In genomic region chr15:20191508-20192125, GRCh38 we compare ENCODE assay signal across 8 cellular contexts.
A peak's percentile ranks its signal among the peaks of the same experiment; 100 is the strongest.
DNase-seq lines count a peak whose midpoint lies in the region; ATAC-seq, FAIRE-seq and TF ChIP-seq lines count a peak whose summit lies in the region.
"Not testable (repeated sequence)": the region's sequence is repeated elsewhere in the genome, so short reads cannot be mapped to it uniquely, and the experiment has no call there.

No MANE protein-coding gene starts in this region.

- intact Hi-C loops in GM12878 (cut with micrococcal nuclease; ENCODE audit: unreplicated experiment); esophagus muscularis mucosa (cut with DNase I); mucosa of descending colon (cut with DNase I, micrococcal nuclease): not testable (repeated sequence)

- not testable (repeated sequence) for H3K4me2 ChIP-seq in GM12878 (ENCODE audit: control insufficient read depth, insufficient read depth)

- RAD21 ChIA-PET in GM12878 (lab: Charles Lee; ENCODE audit: unreplicated experiment), result not testable (repeated sequence)

- H3K27me3 ChIP-seq in GM12878 (replicated peaks in 1 of 2; ENCODE audit: control insufficient read depth in 2 of 2, insufficient read depth in 2 of 2, low read length in 1 of 2); esophagus muscularis mucosa: not testable (repeated sequence)

- H3K9me3 ChIP-seq in GM12878 (replicated peaks; ENCODE audit: control insufficient read depth, insufficient read depth, low read length); esophagus muscularis mucosa: not testable (repeated sequence)
- peaks cover 37% of the 10 kb centered on the region for H3K9me3 ChIP-seq in mucosa of descending colon

- not testable (repeated sequence) for FAIRE-seq in GM12878 (lab: Jason Lieb, UNC)

- not testable (repeated sequence) for H2AFZ ChIP-seq in GM12878 (ENCODE audit: control insufficient read depth, low read depth, low read length)

- TF ChIP-seq RAD21 in GM12878 (IDR thresholded peaks at IDR 0.05; ENCODE audit: insufficient read depth, low read depth, low read length), result not testable (repeated sequence)

- not testable (repeated sequence) for H3K4me1 ChIP-seq in GM12878 (ENCODE audit: control insufficient read depth, insufficient read depth, low read length); esophagus muscularis mucosa; mucosa of descending colon (ENCODE audit: low read depth)

- ATAC-seq in GM18498 (IDR thresholded peaks at IDR 0.05; ENCODE audit: unreplicated experiment) (peak; percentile 61), GM18861 (IDR thresholded peaks at IDR 0.05; ENCODE audit: unreplicated experiment) (peak; percentile 40), GM19351 (IDR thresholded peaks at IDR 0.05; ENCODE audit: unreplicated experiment) (peak; percentile 45), HG02678 (IDR thresholded peaks at IDR 0.05; ENCODE audit: unreplicated experiment) (peak; percentile 45), HG03354 (IDR thresholded peaks at IDR 0.05; ENCODE audit: poor library complexity, severe bottlenecking, unreplicated experiment) (peak; percentile 53), GM12878 (peak; percentile 63), mucosa of descending colon (peak; percentile 6)

- DNase-seq in GM12878 (ENCODE audit: low read depth, low spot score); mucosa of descending colon: not testable (repeated sequence)
- peak; percentile 14 for DNase-seq in esophagus muscularis mucosa (ENCODE audit: extremely low spot score)

- CTCF ChIA-PET in GM12878 (lab: Yijun Ruan, JAX), result not testable (repeated sequence)

- not testable (repeated sequence) for H3K27ac ChIP-seq in GM12878 (ENCODE audit: control insufficient read depth, insufficient read depth); esophagus muscularis mucosa (replicated peaks in 1 of 4)

- not testable (repeated sequence) for BruUV-seq in GM12878 (replicated peaks; lab: Mats Ljungman, UMichigan)

- H4K20me1 ChIP-seq in GM12878 (ENCODE audit: control insufficient read depth, insufficient read depth), result not testable (repeated sequence)

- not testable (repeated sequence) for TF ChIP-seq POLR2A in GM12878 (IDR thresholded peaks at IDR 0.05; ENCODE audit: low read depth, low read length); esophagus muscularis mucosa (IDR thresholded peaks at IDR 0.05; ENCODE audit: low read depth)

- WGBS in GM12878 (ENCODE audit: insufficient coverage, insufficient replicate concordance, low lambda C conversion rate, missing lambda C conversion rate), result 18% methylated on average over 6 of the region's 6 CpGs
- WGBS in esophagus muscularis mucosa, result 72% methylated on average over 6 of the region's 6 CpGs

- not testable (repeated sequence) for H3K9ac ChIP-seq in GM12878 (ENCODE audit: control insufficient read depth, insufficient read depth, low read length)

- in situ Hi-C loops in GM12878 (cut with MboI), result loop anchor here (10.0 kb wide), 1 partner anchor 63 kb away; no protein-coding TSS in a partner anchor

- not testable (repeated sequence) for TF ChIP-seq EP300 in GM12878 (IDR thresholded peaks at IDR 0.05; ENCODE audit: borderline replicate concordance in 1 of 2, control insufficient read depth in 1 of 2, low read depth in 2 of 2, low read length in 2 of 2); esophagus muscularis mucosa (IDR thresholded peaks at IDR 0.05)

- not testable (repeated sequence) for TF ChIP-seq CTCF in GM12878 (IDR thresholded peaks at IDR 0.05 in 2 of 3, conservative IDR thresholded peaks at IDR 0.05 in 1 of 3; ENCODE audit: control insufficient read depth in 2 of 3, extremely low read depth in 1 of 3, insufficient read depth in 1 of 3, low read depth in 3 of 3, low read length in 3 of 3); esophagus muscularis mucosa (IDR thresholded peaks at IDR 0.05); mucosa of descending colon (IDR thresholded peaks at IDR 0.05)

- not testable (repeated sequence) for H3K4me3 ChIP-seq in GM12878, esophagus muscularis mucosa, mucosa of descending colon

- POLR2A ChIA-PET in GM12878 (lab: Charles Lee), result not testable (repeated sequence)

- not testable (repeated sequence) for H3K36me3 ChIP-seq in GM12878 (ENCODE audit: control insufficient read depth in 2 of 2, insufficient read depth in 2 of 2, low read length in 1 of 2); esophagus muscularis mucosa; mucosa of descending colon (ENCODE audit: low read depth)

- SMC1A ChIA-PET in GM12878 (lab: Charles Lee; ENCODE audit: uncharacterized antibody, unreplicated experiment), result not testable (repeated sequence)

- not testable (repeated sequence) for H3K79me2 ChIP-seq in GM12878 (ENCODE audit: control insufficient read depth, insufficient read depth, low read length)

Comparison
In these comparisons a context has a peak if more than half of its experiments do, and no peak if none do; other contexts are left out.
1. ATAC-seq: peak in every context shown above with its lines; median percentile 63 in GM12878; 61 in GM18498; 53 in HG03354; 45 in GM19351; 45 in HG02678; 40 in GM18861; 6 in mucosa of descending colon.